ENCODE assay signal across 1 cellular context in genomic region chr5:62589504-62589903, GRCh38.
TF ChIP-seq lines count a peak whose summit lies in the region.

No MANE protein-coding gene starts in this region.

TF ChIP-seq in WTC11, 78 proteins besides CTCF, POLR2A, EP300 and RAD21 (continued from another document):
- TF ChIP-seq AFF4 (CRISPR knock-in tag; IDR thresholded peaks at IDR 0.05; ENCODE audit: borderline replicate concordance): no peak
- no peak for TF ChIP-seq ATF3 (CRISPR knock-in tag; conservative IDR thresholded peaks at IDR 0.05)
- TF ChIP-seq RORB (CRISPR knock-in tag; IDR thresholded peaks at IDR 0.05): no peak
- no peak for TF ChIP-seq ZNF532 (CRISPR knock-in tag; IDR thresholded peaks at IDR 0.05; ENCODE audit: borderline replicate concordance)
- TF ChIP-seq ATF1 (CRISPR knock-in tag; IDR thresholded peaks at IDR 0.05): no peak
- no peak for TF ChIP-seq USF2 (CRISPR knock-in tag; IDR thresholded peaks at IDR 0.05)
- no peak for TF ChIP-seq STAT6 (CRISPR knock-in tag; conservative IDR thresholded peaks at IDR 0.05; ENCODE audit: low read depth)
- TF ChIP-seq ZNF512 (CRISPR knock-in tag; IDR thresholded peaks at IDR 0.05; ENCODE audit: borderline replicate concordance): no peak
- no peak for TF ChIP-seq MAX (CRISPR knock-in tag; IDR thresholded peaks at IDR 0.05)
- no peak for TF ChIP-seq ZNF416 (CRISPR knock-in tag; IDR thresholded peaks at IDR 0.05)
